Comparison of ENCODE assay signal across 9 cellular contexts in the genomic region with DNA sequence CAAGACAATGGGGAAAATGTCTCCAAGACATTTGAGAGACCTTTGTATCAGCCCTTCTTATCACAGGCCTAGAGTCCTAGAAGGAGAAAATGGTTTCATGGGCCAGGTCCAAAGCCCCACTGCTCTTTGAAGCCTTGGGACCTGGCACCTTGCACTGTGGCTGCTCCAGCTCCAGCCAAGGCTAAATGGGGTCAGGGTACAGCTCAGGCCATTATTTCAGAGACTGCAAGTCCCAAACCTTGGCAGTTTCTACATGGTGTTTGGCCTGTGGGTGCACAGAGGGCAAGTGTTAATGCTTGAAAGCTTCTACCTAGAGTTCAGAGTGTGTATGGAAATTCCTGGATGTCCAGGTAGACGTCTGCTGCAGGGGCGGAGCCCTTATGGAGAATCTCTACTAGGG. TPM values are rescaled to one million over a fixed set of nuclear protein-coding genes. Genes with fewer than 3 reads are reported as not detected.
"Had no signal": no experiment of that assay in that cellular context is flagged by ENCODE, and none has a peak within 500 bp of the region (broad histone marks: within the 10 kb centered on the region; RNA-seq: fewer than 3 reads in every experiment).

No MANE protein-coding gene starts in this region.

- DNase-seq: GM23248, GOT3, H7, IMR-90, KG1 had no signal

- ATAC-seq: HCT116, K562 had no signal

RNA-seq across cellular contexts. Expression of a gene that starts 42.6 kb away (rescaled TPM):
- total RNA-seq: GM23248, H4, H7, HT-29, IMR-90, K562 had no signal
